ENCODE assay signal across 8 cellular contexts in genomic region chr4:1910643-1911042, GRCh38. TPM values are rescaled to one million over a fixed set of nuclear protein-coding genes. Genes with fewer than 3 reads are reported as not detected.
DNase-seq lines count a peak whose midpoint lies in the region; ATAC-seq lines count a peak whose summit lies in the region.

No MANE protein-coding gene starts in this region.

- intact Hi-C loops in activated CD4-positive, alpha-beta T cell treated with anti-CD3 and anti-CD28 coated beads for 36 hours (cut with DNase I, micrococcal nuclease): loop anchor here in 1 of 2 experiments (5.0 kb wide), 1 partner anchor 38 kb away; the partner anchor contains the start of gene NSD2
- intact Hi-C loops in activated CD4-positive, alpha-beta memory T cell treated with anti-CD3 and anti-CD28 coated beads for 36 hours (cut with micrococcal nuclease): no loop called here

- H3K4me3 Mint-ChIP-seq in activated CD4-positive, alpha-beta T cell treated with anti-CD3 and anti-CD28 coated beads for 36 hours: no peak overlapping the region
- no peak overlapping the region for H3K4me3 Mint-ChIP-seq in activated CD4-positive, alpha-beta memory T cell treated with anti-CD3 and anti-CD28 coated beads for 36 hours

- H3K4me1 Mint-ChIP-seq in activated CD4-positive, alpha-beta T cell treated with anti-CD3 and anti-CD28 coated beads for 36 hours: peaks cover 8% of the 10 kb centered on the region
- H3K4me1 Mint-ChIP-seq in activated CD4-positive, alpha-beta memory T cell treated with anti-CD3 and anti-CD28 coated beads for 36 hours (ENCODE audit: low read depth): peaks cover 23% of the 10 kb centered on the region

- CTCF ChIA-PET in activated CD4-positive, alpha-beta T cell treated with anti-CD3 and anti-CD28 coated beads for 36 hours (lab: Charles Lee): interaction anchor here (0.6 to 3.8 kb wide), 6 partner anchors 11 to 95 kb away, joined by 3 to 29 read pairs (median 3); no protein-coding TSS in a partner anchor
- CTCF ChIA-PET in activated CD4-positive, alpha-beta memory T cell treated with anti-CD3 and anti-CD28 coated beads for 36 hours (lab: Charles Lee): interaction anchor here (0.6 to 2.4 kb wide), 5 partner anchors 10 to 863 kb away, joined by 3 to 16 read pairs (median 4); no protein-coding TSS in a partner anchor

- no peak for ATAC-seq in activated CD4-positive, alpha-beta T cell treated with anti-CD3 and anti-CD28 coated beads for 36 hours
- no peak for ATAC-seq in GM21526 (IDR thresholded peaks at IDR 0.05; ENCODE audit: low FRiP score, unreplicated experiment)

- no peak overlapping the region for H3K27ac Mint-ChIP-seq in activated CD4-positive, alpha-beta T cell treated with anti-CD3 and anti-CD28 coated beads for 36 hours
- no peak overlapping the region for H3K27ac Mint-ChIP-seq in activated CD4-positive, alpha-beta memory T cell treated with anti-CD3 and anti-CD28 coated beads for 36 hours

- POLR2A ChIA-PET in activated CD4-positive, alpha-beta T cell treated with anti-CD3 and anti-CD28 coated beads for 36 hours (lab: Charles Lee): interaction anchor here (1.0 kb wide), 1 partner anchor 60 kb away, joined by 3 read pairs; no protein-coding TSS in a partner anchor
- POLR2A ChIA-PET in activated CD4-positive, alpha-beta memory T cell treated with anti-CD3 and anti-CD28 coated beads for 36 hours (lab: Charles Lee): no interaction called here

- peaks cover 51% of the 10 kb centered on the region for H3K36me3 Mint-ChIP-seq in activated CD4-positive, alpha-beta T cell treated with anti-CD3 and anti-CD28 coated beads for 36 hours (ENCODE audit: low read depth)
- H3K36me3 Mint-ChIP-seq in activated CD4-positive, alpha-beta memory T cell treated with anti-CD3 and anti-CD28 coated beads for 36 hours: peaks cover 37% of the 10 kb centered on the region

- no peaks in the 10 kb centered on the region for H3K9me3 Mint-ChIP-seq in activated CD4-positive, alpha-beta T cell treated with anti-CD3 and anti-CD28 coated beads for 36 hours (ENCODE audit: low read depth)
- no peaks in the 10 kb centered on the region for H3K9me3 Mint-ChIP-seq in activated CD4-positive, alpha-beta memory T cell treated with anti-CD3 and anti-CD28 coated beads for 36 hours

- no peak overlapping the region for H3K27ac ChIP-seq in substantia nigra (ENCODE audit: low read depth, low read length, poor library complexity, severe bottlenecking)

- no peaks in the 10 kb centered on the region for H3K27me3 Mint-ChIP-seq in activated CD4-positive, alpha-beta T cell treated with anti-CD3 and anti-CD28 coated beads for 36 hours
- no peaks in the 10 kb centered on the region for H3K27me3 Mint-ChIP-seq in activated CD4-positive, alpha-beta memory T cell treated with anti-CD3 and anti-CD28 coated beads for 36 hours

- DNase-seq in activated CD4-positive, alpha-beta T cell treated with anti-CD3 and anti-CD28 coated beads for 36 hours: peak; percentile 41
- no peak for DNase-seq in activated CD4-positive, alpha-beta T cell treated with anti-CD3 and anti-CD28 coated beads for 1 hour
- peak; percentile 43 to 60 for DNase-seq in Kasumi-1 (lab: John Stamatoyannopoulos, UW)
- DNase-seq in activated CD4-positive, alpha-beta memory T cell treated with anti-CD3 and anti-CD28 coated beads for 36 hours: peak; percentile 34
- DNase-seq in iPS DF 19.7 (ENCODE audit: low read depth, low spot score): peak; percentile 25
- DNase-seq in substantia nigra (lab: John Stamatoyannopoulos, UW): peak in 27 of 49 donors; percentile 2 to 55 (median 19)
- no peak for DNase-seq in NCI-H128 (lab: John Stamatoyannopoulos, UW; ENCODE audit: unreplicated experiment)

RNA-seq across cellular contexts. Expression of gene NSD2, which starts 39.5 kb away (rescaled TPM):
- 100 to 1,000 TPM; 194 to 232 TPM for total RNA-seq in activated CD4-positive, alpha-beta T cell treated with anti-CD3 and anti-CD28 coated beads for 36 hours
- 100 to 1,000 TPM; 197 to 199 TPM for total RNA-seq in activated CD4-positive, alpha-beta memory T cell treated with anti-CD3 and anti-CD28 coated beads for 36 hours

RNA-seq across cellular contexts. Expression of gene LETM1, which starts 54.7 kb away (rescaled TPM):
- 10 to 100 TPM; 41.6 to 51.3 TPM for total RNA-seq in activated CD4-positive, alpha-beta T cell treated with anti-CD3 and anti-CD28 coated beads for 36 hours
- 10 to 100 TPM; 41.1 to 42.6 TPM for total RNA-seq in activated CD4-positive, alpha-beta memory T cell treated with anti-CD3 and anti-CD28 coated beads for 36 hours

Comparison
In these comparisons a context has a peak if more than half of its experiments do, and no peak if none do; other contexts are left out.
1. DNase-seq: peak in activated CD4-positive, alpha-beta T cell treated with anti-CD3 and anti-CD28 coated beads for 36 hours (single experiment), Kasumi-1 (2 of 2), activated CD4-positive, alpha-beta memory T cell treated with anti-CD3 and anti-CD28 coated beads for 36 hours (single experiment), iPS DF 19.7 (single experiment) and substantia nigra (27 of 49); none in activated CD4-positive, alpha-beta T cell treated with anti-CD3 and anti-CD28 coated beads for 1 hour (single experiment) and NCI-H128 (single experiment).